ENCODE assay signal across 13 cellular contexts in the genomic region with DNA sequence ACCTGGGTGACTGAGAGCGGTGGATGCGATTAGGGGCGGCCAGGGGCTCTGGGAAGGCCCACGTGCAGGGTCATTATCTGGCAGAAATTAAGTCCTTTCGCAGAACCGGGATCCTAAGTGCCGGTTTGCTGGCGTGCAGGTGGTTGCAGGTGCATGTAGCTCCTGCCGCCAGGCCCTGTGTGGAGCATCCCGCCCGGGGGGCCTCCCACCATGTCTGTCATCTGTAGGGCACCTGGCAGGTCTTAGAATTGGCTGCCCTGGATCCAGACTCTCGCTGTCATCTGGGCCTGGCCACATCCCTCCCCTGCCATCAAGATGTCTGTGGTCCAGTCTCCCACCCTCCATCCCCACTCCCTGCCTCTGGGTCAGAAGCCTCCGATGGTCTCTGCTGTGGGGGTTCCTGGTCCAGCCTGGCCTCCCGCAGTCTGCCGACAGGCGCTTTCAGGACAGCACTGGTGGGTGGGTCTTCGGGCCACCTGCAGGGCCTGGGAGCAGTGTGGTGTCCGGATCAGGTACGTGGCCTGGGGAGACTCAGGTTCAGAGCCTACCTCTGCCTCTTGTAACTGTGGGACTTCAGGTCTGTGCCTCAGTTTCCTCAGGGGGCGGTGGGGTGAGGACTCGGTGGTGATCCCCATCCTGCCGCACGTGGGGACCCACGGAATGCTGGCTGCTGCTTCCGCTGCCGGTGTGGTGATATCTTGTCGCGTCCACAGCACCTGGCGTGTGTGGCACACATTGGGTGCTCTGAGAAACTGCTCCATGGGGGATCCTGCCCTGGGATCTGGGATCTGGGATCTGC. TPM values are rescaled to one million over a fixed set of nuclear protein-coding genes. Genes with fewer than 3 reads are reported as not detected.
DNase-seq lines count a peak whose midpoint lies in the region; ATAC-seq and TF ChIP-seq lines count a peak whose summit lies in the region.
"Had no signal": no experiment of that assay in that cellular context is flagged by ENCODE, and none has a peak within 500 bp of the region (broad histone marks: within the 10 kb centered on the region; RNA-seq: fewer than 3 reads in every experiment).

No MANE protein-coding gene starts in this region.

- H3K9ac ChIP-seq in muscle layer of colon (ENCODE audit: low read length) = peak overlapping the region; percentile 54

- no peaks in the 10 kb centered on the region for H3K9me3 Mint-ChIP-seq in activated T-cell treated with anti-CD3 and anti-CD28 coated beads, Interleukin-2, amount 50 U/mL, for 4 hours
- no peaks in the 10 kb centered on the region for H3K9me3 Mint-ChIP-seq in central memory CD8-positive, alpha-beta T cell
- H3K9me3 Mint-ChIP-seq: activated CD4-positive, alpha-beta T cell treated with anti-CD3 and anti-CD28 coated beads, Interleukin-2, amount 10 ng/mL, durations not matched to agents 7 days and 5 days; stimulated activated naive CD8-positive, alpha-beta T cell treated with anti-CD3 and anti-CD28 coated beads, Interleukin-15, amount 100 ng/mL, for 72 hours had no signal

- no peaks in the 10 kb centered on the region for H3K9me3 ChIP-seq in muscle layer of colon (ENCODE audit: low read length)
- H3K9me3 ChIP-seq in tibial nerve = no peaks in the 10 kb centered on the region

- peak overlapping the region; percentile 55 for H3K27ac ChIP-seq in muscle layer of colon (ENCODE audit: low read depth, low read length)
- H3K27ac ChIP-seq in tibial nerve = peak overlapping the region; percentile 24 to 88 (median 87)

- DNase-seq in activated T-cell treated with anti-CD3 and anti-CD28 coated beads, Interleukin-2, amount 50 U/mL, for 4 hours = no peak
- no peak for DNase-seq in activated T-cell treated with anti-CD3 and anti-CD28 coated beads, Interleukin-2, amount 50 U/mL, for 1 hour
- DNase-seq in central memory CD8-positive, alpha-beta T cell (ENCODE audit: low spot score in 2 of 2) = no peak
- DNase-seq in tibial nerve (ENCODE audit: low spot score in 2 of 2) (no peak), retina (no peak), glomerular visceral epithelial cell (ENCODE audit: extremely low spot score) (no peak)
- DNase-seq in stimulated activated CD8-positive, alpha-beta memory T cell treated with anti-CD3 and anti-CD28 coated beads, Interleukin-4, amount 100 ng/mL, for 48 hours = no peak
- DNase-seq: NCI-H2171; stimulated activated naive CD8-positive, alpha-beta T cell treated with anti-CD3 and anti-CD28 coated beads, Interleukin-15, amount 100 ng/mL, for 72 hours had no signal

- H3K4me1 Mint-ChIP-seq in activated T-cell treated with anti-CD3 and anti-CD28 coated beads, Interleukin-2, amount 50 U/mL, for 4 hours (ENCODE audit: low read depth) = peaks cover 41% of the 10 kb centered on the region
- H3K4me1 Mint-ChIP-seq in central memory CD8-positive, alpha-beta T cell = peaks cover 28% of the 10 kb centered on the region

- WGBS in tibial nerve, 2 donors = 87 to 91% methylated on average over 16 to 24 of the region's 29 CpGs

- peaks cover 68% of the 10 kb centered on the region for H3K4me1 ChIP-seq in muscle layer of colon (ENCODE audit: insufficient read depth, low read length)
- H3K4me1 ChIP-seq in tibial nerve = peaks cover 0 to 96% (median 68%) of the 10 kb centered on the region in 4 donors

- H3K27me3 Mint-ChIP-seq in activated T-cell treated with anti-CD3 and anti-CD28 coated beads, Interleukin-2, amount 50 U/mL, for 4 hours (ENCODE audit: low read depth) = peaks cover 19% of the 10 kb centered on the region
- peaks cover 49% of the 10 kb centered on the region for H3K27me3 Mint-ChIP-seq in central memory CD8-positive, alpha-beta T cell

- peak overlapping the region; percentile 70 for H3K4me3 Mint-ChIP-seq in activated T-cell treated with anti-CD3 and anti-CD28 coated beads, Interleukin-2, amount 50 U/mL, for 4 hours
- peak overlapping the region; percentile 62 for H3K4me3 Mint-ChIP-seq in central memory CD8-positive, alpha-beta T cell
- H3K4me3 Mint-ChIP-seq: activated CD4-positive, alpha-beta T cell treated with anti-CD3 and anti-CD28 coated beads, Interleukin-2, amount 10 ng/mL, durations not matched to agents 7 days and 5 days had no signal

- no peak overlapping the region for H3K27ac Mint-ChIP-seq in central memory CD8-positive, alpha-beta T cell (ENCODE audit: low read depth)
- H3K27ac Mint-ChIP-seq: activated CD4-positive, alpha-beta T cell treated with anti-CD3 and anti-CD28 coated beads, Interleukin-2, amount 10 ng/mL, durations not matched to agents 7 days and 5 days had no signal

- no peak for TF ChIP-seq CTCF in tibial nerve (IDR thresholded peaks at IDR 0.05)

- H3K36me3 ChIP-seq in muscle layer of colon (ENCODE audit: insufficient read depth, low read length) = no peaks in the 10 kb centered on the region
- no peaks in the 10 kb centered on the region for H3K36me3 ChIP-seq in tibial nerve

- no peak for ATAC-seq in activated T-cell treated with anti-CD3 and anti-CD28 coated beads, Interleukin-2, amount 50 U/mL, for 4 hours
- no peak for ATAC-seq in central memory CD8-positive, alpha-beta T cell (replicated peaks; ENCODE audit: extremely low read depth, poor library complexity, severe bottlenecking)
- ATAC-seq: stimulated activated naive CD8-positive, alpha-beta T cell treated with anti-CD3 and anti-CD28 coated beads, Interleukin-15, amount 100 ng/mL, for 72 hours had no signal

- H3K4me3 ChIP-seq in muscle layer of colon (ENCODE audit: low read depth in 1 of 2, low read length in 2 of 2) = peak overlapping the region; percentile 45 to 77
- peak overlapping the region in 3 of 4 donors; percentile 88 to 99 (median 94) for H3K4me3 ChIP-seq in tibial nerve
- H3K4me3 ChIP-seq: SK-N-MC had no signal

- no peak for TF ChIP-seq POLR2A in tibial nerve (IDR thresholded peaks at IDR 0.05)

- no peak for TF ChIP-seq EP300 in tibial nerve (IDR thresholded peaks at IDR 0.05)

- no peaks in the 10 kb centered on the region for H3K36me3 Mint-ChIP-seq in activated T-cell treated with anti-CD3 and anti-CD28 coated beads, Interleukin-2, amount 50 U/mL, for 4 hours (ENCODE audit: insufficient read depth)
- peaks cover 7% of the 10 kb centered on the region for H3K36me3 Mint-ChIP-seq in central memory CD8-positive, alpha-beta T cell (ENCODE audit: insufficient read depth)

- H3K27me3 ChIP-seq in muscle layer of colon (ENCODE audit: control insufficient read depth in 1 of 2, insufficient read depth in 2 of 2, low read length in 2 of 2) = no peaks in the 10 kb centered on the region
- no peaks in the 10 kb centered on the region for H3K27me3 ChIP-seq in tibial nerve

RNA-seq across cellular contexts. Expression of a gene that starts 5.4 kb away (rescaled TPM):
- 10 to 100 TPM in 2 of 3 donors, 1 to 10 TPM in 1; 8.0 to 13.5 (median 11.0) TPM for total RNA-seq in activated T-cell treated with anti-CD3 and anti-CD28 coated beads, Interleukin-2, amount 50 U/mL, for 4 hours
- total RNA-seq in tibial nerve = 100 to 1,000 TPM in 3 of 4 donors, 10 to 100 TPM in 1; 65.1 to 114 (median 107) TPM

RNA-seq across cellular contexts. Expression of a gene that starts 36.3 kb away (rescaled TPM):
- total RNA-seq in activated T-cell treated with anti-CD3 and anti-CD28 coated beads, Interleukin-2, amount 50 U/mL, for 4 hours = 10 to 100 TPM in 2 of 3 donors, 1 to 10 TPM in 1; 8.8 to 19.9 (median 11.3) TPM
- 10 to 100 TPM in 2 of 4 donors, 1 to 10 TPM in 2; 3.8 to 22.5 (median 7.8) TPM for total RNA-seq in tibial nerve
- total RNA-seq: lung microvascular endothelial cell had no signal

RNA-seq across cellular contexts. Expression of a gene that starts 37.3 kb away (rescaled TPM):
- total RNA-seq in activated T-cell treated with anti-CD3 and anti-CD28 coated beads, Interleukin-2, amount 50 U/mL, for 4 hours = 100 to 1,000 TPM; 232 to 275 (median 258) TPM
- total RNA-seq in tibial nerve = 1,000 to 10,000 TPM in 1 of 4 donors, 100 to 1,000 TPM in 3; 449 to 1,111 (median 479) TPM

Comparison
In these comparisons a context has a peak if more than half of its experiments do, and no peak if none do; other contexts are left out.
1. RNA of a gene that starts 5.4 kb away (total RNA-seq): 65.1 to 114 TPM in tibial nerve; 8.0 to 13.5 TPM in activated T-cell treated with anti-CD3 and anti-CD28 coated beads, Interleukin-2, amount 50 U/mL, for 4 hours; every median in the first group is over 4 times any median in the second.